ENCODE assay signal across 19 cellular contexts in genomic region chr3:87269723-87270122, GRCh38. TPM values are rescaled to one million over a fixed set of nuclear protein-coding genes. Genes with fewer than 3 reads are reported as not detected.
A peak's percentile ranks its signal among the peaks of the same experiment; 100 is the strongest.
DNase-seq lines count a peak whose midpoint lies in the region; TF ChIP-seq lines count a peak whose summit lies in the region.
"Had no signal": no experiment of that assay in that cellular context is flagged by ENCODE, and none has a peak within 500 bp of the region (broad histone marks: within the 10 kb centered on the region; RNA-seq: fewer than 3 reads in every experiment).

No MANE protein-coding gene starts in this region.

- H3K36me3 ChIP-seq in A673 (ENCODE audit: insufficient read depth, low read length, poor library complexity, severe bottlenecking) (no peaks in the 10 kb centered on the region), KOPT-K1 (ENCODE audit: insufficient read depth, low read length) (no peaks in the 10 kb centered on the region)

- TF ChIP-seq CTCF in A673 (conservative IDR thresholded peaks at IDR 0.05; ENCODE audit: low read depth, low read length), result no peak

- peak overlapping the region; percentile 14 for H3K4me3 Mint-ChIP-seq in T-helper 2 cell treated with Interferon-gamma antibody and Interleukin-4, amounts not matched to agents 5 μg/mL and 100 μg/mL, for 36 hours

- H3K27me3 ChIP-seq in A673 (replicated peaks; ENCODE audit: insufficient read depth, low read depth, low read length, poor library complexity), result no peaks in the 10 kb centered on the region

- no peaks in the 10 kb centered on the region for H3K27me3 Mint-ChIP-seq in T-helper 2 cell treated with Interferon-gamma antibody and Interleukin-4, amounts not matched to agents 5 μg/mL and 100 μg/mL, for 36 hours (ENCODE audit: low read depth)

- H3K36me3 Mint-ChIP-seq in T-helper 2 cell treated with Interferon-gamma antibody and Interleukin-4, amounts not matched to agents 5 μg/mL and 100 μg/mL, for 36 hours (ENCODE audit: low read depth), result peaks cover 2% of the 10 kb centered on the region

- intact Hi-C loops in A673 (cut with micrococcal nuclease; ENCODE audit: unreplicated experiment), result loop anchor here (2.0 to 10.0 kb wide), 3 partner anchors 279 to 905 kb away; partner anchors contain the start of gene HTR1F

- in situ Hi-C loops in ACHN (cut with HindIII; ENCODE audit: low pct_ligation_motif_present, low pct_unique_long_range_greater_than_20kb, low sequenced_read_pairs), result no loop called here

- DNase-seq in T-helper 2 cell treated with Interferon-gamma antibody and Interleukin-4, amounts not matched to agents 5 μg/mL and 100 μg/mL, for 36 hours (ENCODE audit: low spot score), result no peak
- DNase-seq in T-helper 2 cell (no peak), A673 (ENCODE audit: low spot score) (peak; percentile 79), brain pericyte (ENCODE audit: low read depth, low spot score) (peak; percentile 10), HUDEP-2 (lab: John Stamatoyannopoulos, UW; ENCODE audit: unreplicated experiment in 76 of 76) (no peak), ACHN (no peak), T1000 (lab: John Stamatoyannopoulos, UW) (no peak)
- DNase-seq: 8988T, C1 segment of cervical spinal cord, IMR-90, NCI-H1105 treated with DMSO at 0.1 percent for 48 hours, NCI-H1694 treated with DMSO at 0.1 percent for 48 hours, NCI-H2107, NCI-H226, NCI-H524 treated with DMSO at 0.1 percent for 48 hours, SHP77 had no signal

- POLR2A ChIA-PET in A673 (lab: Charles Lee; ENCODE audit: low non-redundant PET), result interaction anchor here (0.5 kb wide), 1 partner anchor 863 kb away, joined by 3 read pairs; no protein-coding TSS in a partner anchor

- H3K4me3 ChIP-seq in A673 (ENCODE audit: low read depth, low read length, poor library complexity, severe bottlenecking), result peak overlapping the region; percentile 1

- H3K9me3 ChIP-seq in A673 (ENCODE audit: low read depth, low read length, poor library complexity, severe bottlenecking) (no peaks in the 10 kb centered on the region), KOPT-K1 (ENCODE audit: insufficient read depth, low read length, poor library complexity, severe bottlenecking) (no peaks in the 10 kb centered on the region)

- H3K27ac Mint-ChIP-seq in T-helper 2 cell treated with Interferon-gamma antibody and Interleukin-4, amounts not matched to agents 5 μg/mL and 100 μg/mL, for 36 hours, result peak overlapping the region; percentile 60

- H3K4me1 ChIP-seq in A673 (ENCODE audit: insufficient read depth, low read length, poor library complexity, severe bottlenecking), result peaks cover 64% of the 10 kb centered on the region

- no peaks in the 10 kb centered on the region for H3K9me3 Mint-ChIP-seq in T-helper 2 cell treated with Interferon-gamma antibody and Interleukin-4, amounts not matched to agents 5 μg/mL and 100 μg/mL, for 36 hours

- peak overlapping the region; percentile 92 for H3K27ac ChIP-seq in A673 (ENCODE audit: low read depth, low read length, poor library complexity, severe bottlenecking)
- peak overlapping the region; percentile 89 for H3K27ac ChIP-seq in KOPT-K1 (ENCODE audit: low read depth, low read length, poor library complexity, severe bottlenecking)

- CTCF ChIA-PET in A673 (lab: Charles Lee), result interaction anchor here (1.7 kb wide), 1 partner anchor 29 kb away, joined by 3 read pairs; no protein-coding TSS in a partner anchor

- BruUV-seq in A673 (replicated peaks; lab: Mats Ljungman, UMichigan), result no TSS peak

- H3K4me1 Mint-ChIP-seq in T-helper 2 cell treated with Interferon-gamma antibody and Interleukin-4, amounts not matched to agents 5 μg/mL and 100 μg/mL, for 36 hours (ENCODE audit: low read depth), result peaks cover 46% of the 10 kb centered on the region

RNA-seq across cellular contexts. Expression of gene POU1F1, which starts 6.7 kb away (rescaled TPM):
- total RNA-seq in A673 (2021), result 47.5 and 50.6 TPM in 2 replicates
- total RNA-seq: H4, IMR-90, LHCN-M2 had no signal

RNA-seq across cellular contexts. Expression of gene CHMP2B, which starts 42.6 kb away (rescaled TPM):
- 33.7 and 36.5 TPM in 2 replicates for total RNA-seq in A673 (2021)

Comparison
In these comparisons a context has a peak if more than half of its experiments do, and no peak if none do; other contexts are left out.
1. DNase-seq: peak in A673 (single experiment) and brain pericyte (single experiment); none in T-helper 2 cell treated with Interferon-gamma antibody and Interleukin-4, amounts not matched to agents 5 μg/mL and 100 μg/mL, for 36 hours (single experiment), T-helper 2 cell (0 of 5), HUDEP-2 (0 of 76), ACHN (single experiment) and T1000 (single experiment).